Comparison of ENCODE assay signal across 11 cellular contexts in the genomic region with DNA sequence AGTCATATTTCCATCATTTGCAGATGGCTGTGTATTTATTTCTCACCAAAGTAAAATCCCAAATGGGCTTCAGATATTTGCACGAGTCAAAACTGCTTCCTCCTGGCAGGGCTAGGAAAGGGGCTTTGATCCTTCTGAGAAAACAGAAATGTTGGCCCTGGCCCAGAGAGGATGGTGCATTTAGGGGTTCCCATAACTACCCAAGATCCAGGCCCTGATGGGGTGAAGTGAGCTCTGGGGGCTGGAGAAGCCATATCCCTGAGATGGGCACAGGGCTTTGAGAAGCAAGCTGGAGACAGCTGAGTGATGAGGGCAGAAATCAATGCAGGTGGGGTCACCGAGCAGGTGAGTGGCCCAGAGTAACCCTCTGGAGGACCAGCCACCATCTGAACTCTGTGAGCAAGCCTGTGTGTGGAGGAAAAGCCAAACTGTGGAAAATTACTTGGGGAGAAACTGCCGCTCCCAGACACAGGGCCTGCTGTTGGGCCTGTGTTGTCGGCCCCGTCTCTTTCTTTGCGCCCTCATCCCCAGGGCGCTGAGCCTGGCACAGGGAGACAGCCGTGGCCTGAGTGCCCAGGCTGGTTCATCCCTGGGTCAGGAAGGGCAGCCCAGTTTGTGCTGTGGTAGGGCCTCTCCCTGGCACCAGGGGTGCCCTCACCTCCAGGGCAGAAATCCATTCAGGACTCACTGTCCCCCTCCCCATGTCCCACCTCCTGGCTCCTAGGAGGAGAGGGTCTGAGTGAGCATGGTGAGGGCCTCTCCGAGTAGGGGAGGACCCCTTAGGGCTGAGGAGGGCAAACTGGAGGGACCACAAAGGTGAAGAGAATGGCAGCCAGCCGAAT.
A peak's percentile ranks its signal among the peaks of the same experiment; 100 is the strongest.
DNase-seq lines count a peak whose midpoint lies in the region; ATAC-seq and TF ChIP-seq lines count a peak whose summit lies in the region.
"Had no signal": no experiment of that assay in that cellular context is flagged by ENCODE, and none has a peak within 500 bp of the region (broad histone marks: within the 10 kb centered on the region; RNA-seq: fewer than 3 reads in every experiment).

No MANE protein-coding gene starts in this region.

- in situ Hi-C loops in ACHN (cut with HindIII; ENCODE audit: low pct_ligation_motif_present, low pct_unique_long_range_greater_than_20kb, low sequenced_read_pairs) = no loop called here

- peak overlapping the region; percentile 87 for H3K9ac ChIP-seq in adipocyte (ENCODE audit: low read length)

- no peak for TF ChIP-seq POLR2A in ovary (IDR thresholded peaks at IDR 0.05)
- no peak for TF ChIP-seq POLR2A in thyroid gland (IDR thresholded peaks at IDR 0.05)

- H3K9me3 ChIP-seq in adipocyte (ENCODE audit: control insufficient read depth, low read length) (no peaks in the 10 kb centered on the region), right atrium auricular region (no peaks in the 10 kb centered on the region), ovary (no peaks in the 10 kb centered on the region), thyroid gland (no peaks in the 10 kb centered on the region)

- no peak for DNase-seq in adipocyte (ENCODE audit: low read depth)
- DNase-seq in right atrium auricular region (ENCODE audit: low spot score) = no peak
- peak in 2 of 5 donors; percentile 45 to 47 for DNase-seq in ovary
- no peak for DNase-seq in thyroid gland
- DNase-seq in ACHN = no peak
- DNase-seq in foreskin melanocyte = no peak
- no peak for DNase-seq in NCI-H2081 (lab: John Stamatoyannopoulos, UW)
- DNase-seq: activated naive CD8-positive, alpha-beta T cell treated with anti-CD3 and anti-CD28 coated beads, Interleukin-2, amount 10 ng/mL, durations not matched to agents 7 days and 5 days; NCI-H1694; NCI-H774 had no signal

- TF ChIP-seq EP300 in ovary (IDR thresholded peaks at IDR 0.05) = no peak

- TF ChIP-seq CTCF in right atrium auricular region (IDR thresholded peaks at IDR 0.05) (no peak), ovary (IDR thresholded peaks at IDR 0.05) (no peak), thyroid gland (IDR thresholded peaks at IDR 0.05) (no peak)

- 45 to 55% (median 50%) methylated on average over 10 of the region's 10 CpGs for WGBS in ovary, 3 donors
- WGBS in thyroid gland, 2 donors = 68 to 76% methylated on average over 10 of the region's 10 CpGs

- intact Hi-C loops in ovary (cut with DNase I) = loop anchor here in 2 of 4 donors (5.0 to 10.0 kb wide), 4 partner anchors 62 to 522 kb away; no protein-coding TSS in a partner anchor
- intact Hi-C loops in thyroid gland (cut with DNase I) = loop anchor here (10.0 kb wide), 1 partner anchor 575 kb away; no protein-coding TSS in a partner anchor

- H3K27me3 ChIP-seq in adipocyte (replicated peaks; ENCODE audit: control insufficient read depth, insufficient read depth, low read length) (no peaks in the 10 kb centered on the region), right atrium auricular region (no peaks in the 10 kb centered on the region), ovary (no peaks in the 10 kb centered on the region), thyroid gland (no peaks in the 10 kb centered on the region)

- H3K4me3 ChIP-seq in adipocyte (ENCODE audit: low read length) (no peak overlapping the region), right atrium auricular region (no peak overlapping the region), ovary (no peak overlapping the region), thyroid gland (replicated peaks in 1 of 3) (no peak overlapping the region)

- no peak for ATAC-seq in HG03378 (IDR thresholded peaks at IDR 0.05; ENCODE audit: unreplicated experiment)

- no peaks in the 10 kb centered on the region for H3K36me3 ChIP-seq in adipocyte (ENCODE audit: control insufficient read depth, insufficient read depth, low read length, severe bottlenecking)
- H3K36me3 ChIP-seq in right atrium auricular region = no peaks in the 10 kb centered on the region
- H3K36me3 ChIP-seq in ovary = no peaks in the 10 kb centered on the region
- H3K36me3 ChIP-seq in thyroid gland = no peaks in the 10 kb centered on the region

- H3K27ac ChIP-seq in right atrium auricular region (peak overlapping the region; percentile 81 to 83), ovary (peak overlapping the region; percentile 62 to 94), thyroid gland (peak overlapping the region; percentile 37 to 80 (median 50))

- H3K4me1 ChIP-seq in adipocyte (ENCODE audit: control insufficient read depth, insufficient read depth, low read length) (peaks cover 74% of the 10 kb centered on the region), right atrium auricular region (peaks cover 0 to 62% of the 10 kb centered on the region in 2 donors), ovary (ENCODE audit: insufficient read depth) (peaks cover 60% of the 10 kb centered on the region), thyroid gland (peaks cover 14 to 35% of the 10 kb centered on the region in 2 donors)
